ENCODE assay signal across 1 cellular context in genomic region chr19:31819837-31820236, GRCh38.
TF ChIP-seq lines count a peak whose summit lies in the region.

No MANE protein-coding gene starts in this region.

TF ChIP-seq in GM23338, 12 proteins besides CTCF, POLR2A, EP300 and RAD21 (continued from another document):
- no peak for TF ChIP-seq JUNB (IDR thresholded peaks at IDR 0.05; ENCODE audit: unreplicated experiment)
- TF ChIP-seq, protein P1, sequence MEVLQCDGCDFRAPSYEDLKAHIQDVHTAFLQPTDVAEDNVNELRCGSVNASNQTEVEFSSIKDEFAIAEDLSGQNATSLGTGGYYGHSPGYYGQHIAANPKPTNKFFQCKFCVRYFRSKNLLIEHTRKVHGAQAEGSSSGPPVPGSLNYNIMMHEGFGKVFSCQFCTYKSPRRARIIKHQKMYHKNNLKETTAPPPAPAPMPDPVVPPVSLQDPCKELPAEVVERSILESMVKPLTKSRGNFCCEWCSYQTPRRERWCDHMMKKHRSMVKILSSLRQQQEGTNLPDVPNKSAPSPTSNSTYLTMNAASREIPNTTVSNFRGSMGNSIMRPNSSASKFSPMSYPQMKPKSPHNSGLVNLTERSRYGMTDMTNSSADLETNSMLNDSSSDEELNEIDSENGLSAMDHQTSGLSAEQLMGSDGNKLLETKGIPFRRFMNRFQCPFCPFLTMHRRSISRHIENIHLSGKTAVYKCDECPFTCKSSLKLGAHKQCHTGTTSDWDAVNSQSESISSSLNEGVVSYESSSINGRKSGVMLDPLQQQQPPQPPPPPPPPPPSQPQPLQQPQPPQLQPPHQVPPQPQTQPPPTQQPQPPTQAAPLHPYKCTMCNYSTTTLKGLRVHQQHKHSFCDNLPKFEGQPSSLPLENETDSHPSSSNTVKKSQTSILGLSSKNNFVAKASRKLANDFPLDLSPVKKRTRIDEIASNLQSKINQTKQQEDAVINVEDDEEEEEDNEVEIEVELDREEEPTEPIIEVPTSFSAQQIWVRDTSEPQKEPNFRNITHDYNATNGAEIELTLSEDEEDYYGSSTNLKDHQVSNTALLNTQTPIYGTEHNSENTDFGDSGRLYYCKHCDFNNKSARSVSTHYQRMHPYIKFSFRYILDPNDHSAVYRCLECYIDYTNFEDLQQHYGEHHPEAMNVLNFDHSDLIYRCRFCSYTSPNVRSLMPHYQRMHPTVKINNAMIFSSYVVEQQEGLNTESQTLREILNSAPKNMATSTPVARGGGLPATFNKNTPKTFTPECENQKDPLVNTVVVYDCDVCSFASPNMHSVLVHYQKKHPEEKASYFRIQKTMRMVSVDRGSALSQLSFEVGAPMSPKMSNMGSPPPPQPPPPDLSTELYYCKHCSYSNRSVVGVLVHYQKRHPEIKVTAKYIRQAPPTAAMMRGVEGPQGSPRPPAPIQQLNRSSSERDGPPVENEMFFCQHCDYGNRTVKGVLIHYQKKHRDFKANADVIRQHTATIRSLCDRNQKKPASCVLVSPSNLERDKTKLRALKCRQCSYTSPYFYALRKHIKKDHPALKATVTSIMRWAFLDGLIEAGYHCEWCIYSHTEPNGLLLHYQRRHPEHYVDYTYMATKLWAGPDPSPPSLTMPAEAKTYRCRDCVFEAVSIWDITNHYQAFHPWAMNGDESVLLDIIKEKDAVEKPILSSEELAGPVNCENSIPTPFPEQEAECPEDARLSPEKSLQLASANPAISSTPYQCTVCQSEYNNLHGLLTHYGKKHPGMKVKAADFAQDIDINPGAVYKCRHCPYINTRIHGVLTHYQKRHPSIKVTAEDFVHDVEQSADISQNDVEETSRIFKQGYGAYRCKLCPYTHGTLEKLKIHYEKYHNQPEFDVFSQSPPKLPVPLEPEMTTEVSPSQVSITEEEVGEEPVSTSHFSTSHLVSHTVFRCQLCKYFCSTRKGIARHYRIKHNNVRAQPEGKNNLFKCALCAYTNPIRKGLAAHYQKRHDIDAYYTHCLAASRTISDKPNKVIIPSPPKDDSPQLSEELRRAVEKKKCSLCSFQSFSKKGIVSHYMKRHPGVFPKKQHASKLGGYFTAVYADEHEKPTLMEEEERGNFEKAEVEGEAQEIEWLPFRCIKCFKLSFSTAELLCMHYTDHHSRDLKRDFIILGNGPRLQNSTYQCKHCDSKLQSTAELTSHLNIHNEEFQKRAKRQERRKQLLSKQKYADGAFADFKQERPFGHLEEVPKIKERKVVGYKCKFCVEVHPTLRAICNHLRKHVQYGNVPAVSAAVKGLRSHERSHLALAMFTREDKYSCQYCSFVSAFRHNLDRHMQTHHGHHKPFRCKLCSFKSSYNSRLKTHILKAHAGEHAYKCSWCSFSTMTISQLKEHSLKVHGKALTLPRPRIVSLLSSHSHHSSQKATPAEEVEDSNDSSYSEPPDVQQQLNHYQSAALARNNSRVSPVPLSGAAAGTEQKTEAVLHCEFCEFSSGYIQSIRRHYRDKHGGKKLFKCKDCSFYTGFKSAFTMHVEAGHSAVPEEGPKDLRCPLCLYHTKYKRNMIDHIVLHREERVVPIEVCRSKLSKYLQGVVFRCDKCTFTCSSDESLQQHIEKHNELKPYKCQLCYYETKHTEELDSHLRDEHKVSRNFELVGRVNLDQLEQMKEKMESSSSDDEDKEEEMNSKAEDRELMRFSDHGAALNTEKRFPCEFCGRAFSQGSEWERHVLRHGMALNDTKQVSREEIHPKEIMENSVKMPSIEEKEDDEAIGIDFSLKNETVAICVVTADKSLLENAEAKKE (CRISPR knock-in tag; IDR thresholded peaks at IDR 0.05): no peak
- no peak for TF ChIP-seq ZNF114 (CRISPR knock-in tag; IDR thresholded peaks at IDR 0.05)
- TF ChIP-seq, protein P2, sequence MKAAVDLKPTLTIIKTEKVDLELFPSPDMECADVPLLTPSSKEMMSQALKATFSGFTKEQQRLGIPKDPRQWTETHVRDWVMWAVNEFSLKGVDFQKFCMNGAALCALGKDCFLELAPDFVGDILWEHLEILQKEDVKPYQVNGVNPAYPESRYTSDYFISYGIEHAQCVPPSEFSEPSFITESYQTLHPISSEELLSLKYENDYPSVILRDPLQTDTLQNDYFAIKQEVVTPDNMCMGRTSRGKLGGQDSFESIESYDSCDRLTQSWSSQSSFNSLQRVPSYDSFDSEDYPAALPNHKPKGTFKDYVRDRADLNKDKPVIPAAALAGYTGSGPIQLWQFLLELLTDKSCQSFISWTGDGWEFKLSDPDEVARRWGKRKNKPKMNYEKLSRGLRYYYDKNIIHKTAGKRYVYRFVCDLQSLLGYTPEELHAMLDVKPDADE (IDR thresholded peaks at IDR 0.05): no peak
- TF ChIP-seq NANOG (IDR thresholded peaks at IDR 0.05; ENCODE audit: borderline replicate concordance): no peak
- TF ChIP-seq ZNF331 (CRISPR knock-in tag; IDR thresholded peaks at IDR 0.05; ENCODE audit: low read depth): no peak
- no peak for TF ChIP-seq POLR2AphosphoS5 (IDR thresholded peaks at IDR 0.05; ENCODE audit: low read depth)
- no peak for TF ChIP-seq EZH2 (IDR thresholded peaks at IDR 0.05; ENCODE audit: low read depth, unreplicated experiment)
TF ChIP-seq in GM23338: peak in this region for 0.
